16 cellular contexts compared by ENCODE assay signal in genomic region chr12:117972341-117972740, GRCh38. TPM values are rescaled to one million over a fixed set of nuclear protein-coding genes. Genes with fewer than 3 reads are reported as not detected.
DNase-seq lines count a peak whose midpoint lies in the region; ATAC-seq and TF ChIP-seq lines count a peak whose summit lies in the region.
"Had no signal": no experiment of that assay in that cellular context is flagged by ENCODE, and none has a peak within 500 bp of the region (broad histone marks: within the 10 kb centered on the region; RNA-seq: fewer than 3 reads in every experiment).

No MANE protein-coding gene starts in this region.

- H3K4me3 Mint-ChIP-seq in neural crest cell, result peak overlapping the region; percentile 4
- no peak overlapping the region for H3K4me3 Mint-ChIP-seq in activated CD4-positive, alpha-beta memory T cell treated with anti-CD3 and anti-CD28 coated beads for 36 hours
- H3K4me3 Mint-ChIP-seq in activated CD4-positive, alpha-beta T cell treated with anti-CD3 and anti-CD28 coated beads for 36 hours, result no peak overlapping the region

- POLR2A ChIA-PET in activated CD4-positive, alpha-beta memory T cell treated with anti-CD3 and anti-CD28 coated beads for 36 hours (lab: Charles Lee), result no interaction called here
- POLR2A ChIA-PET in activated CD4-positive, alpha-beta T cell treated with anti-CD3 and anti-CD28 coated beads for 36 hours (lab: Charles Lee), result no interaction called here

- H3K4me1 ChIP-seq in spleen, result peaks cover 0 to 15% (median 9%) of the 10 kb centered on the region in 6 donors
- H3K4me1 ChIP-seq: BE2C had no signal

- WGBS in spleen, 5 donors, result 68 to 84% (median 81%) methylated on average over 4 to 5 of the region's 5 CpGs

- no peak overlapping the region for H3K27ac Mint-ChIP-seq in neural crest cell (ENCODE audit: unreplicated experiment)
- H3K27ac Mint-ChIP-seq in activated CD4-positive, alpha-beta memory T cell treated with anti-CD3 and anti-CD28 coated beads for 36 hours, result no peak overlapping the region
- no peak overlapping the region for H3K27ac Mint-ChIP-seq in activated CD4-positive, alpha-beta T cell treated with anti-CD3 and anti-CD28 coated beads for 36 hours
- H3K27ac Mint-ChIP-seq: CD4-positive, CD25-positive, alpha-beta regulatory T cell had no signal

- H3K27me3 Mint-ChIP-seq in neural crest cell (ENCODE audit: low read depth), result peaks cover 72% of the 10 kb centered on the region
- H3K27me3 Mint-ChIP-seq in activated CD4-positive, alpha-beta memory T cell treated with anti-CD3 and anti-CD28 coated beads for 36 hours, result peaks cover 36% of the 10 kb centered on the region
- H3K27me3 Mint-ChIP-seq in activated CD4-positive, alpha-beta T cell treated with anti-CD3 and anti-CD28 coated beads for 36 hours, result peaks cover 38% of the 10 kb centered on the region

- peaks cover 0 to 59% (median 23%) of the 10 kb centered on the region in 7 donors for H3K27me3 ChIP-seq in spleen (replicated peaks in 1 of 7)

- H3K27ac ChIP-seq in spleen, result no peak overlapping the region

- H3K4me3 ChIP-seq in spleen, result no peak overlapping the region

- TF ChIP-seq CTCF in neural crest cell (conservative IDR thresholded peaks at IDR 0.05), result no peak
- TF ChIP-seq CTCF in spleen (IDR thresholded peaks at IDR 0.05 in 8 of 11, conservative IDR thresholded peaks at IDR 0.05 in 3 of 11), result no peak

- intact Hi-C loops in activated CD4-positive, alpha-beta memory T cell treated with anti-CD3 and anti-CD28 coated beads for 36 hours (cut with micrococcal nuclease), result no loop called here
- intact Hi-C loops in activated CD4-positive, alpha-beta T cell treated with anti-CD3 and anti-CD28 coated beads for 36 hours (cut with DNase I, micrococcal nuclease), result no loop called here
- intact Hi-C loops in spleen (cut with DNase I; ENCODE audit: low total_unique reads), result no loop called here

- TF ChIP-seq POLR2A in spleen (IDR thresholded peaks at IDR 0.05), result no peak

- H3K36me3 Mint-ChIP-seq in neural crest cell (ENCODE audit: low read depth), result peaks cover 9% of the 10 kb centered on the region
- peaks cover 2% of the 10 kb centered on the region for H3K36me3 Mint-ChIP-seq in activated CD4-positive, alpha-beta memory T cell treated with anti-CD3 and anti-CD28 coated beads for 36 hours
- H3K36me3 Mint-ChIP-seq in activated CD4-positive, alpha-beta T cell treated with anti-CD3 and anti-CD28 coated beads for 36 hours (ENCODE audit: low read depth), result peaks cover 2% of the 10 kb centered on the region

- no peak for ATAC-seq in activated CD4-positive, alpha-beta T cell treated with anti-CD3 and anti-CD28 coated beads for 36 hours

- H3K9me3 ChIP-seq in spleen, result peaks cover 0 to 29% (median 20%) of the 10 kb centered on the region in 8 donors
- H3K9me3 ChIP-seq: BE2C had no signal

- CTCF ChIA-PET in activated CD4-positive, alpha-beta memory T cell treated with anti-CD3 and anti-CD28 coated beads for 36 hours (lab: Charles Lee), result no interaction called here
- CTCF ChIA-PET in activated CD4-positive, alpha-beta T cell treated with anti-CD3 and anti-CD28 coated beads for 36 hours (lab: Charles Lee), result no interaction called here

- DNase-seq in NCI-H2029 (lab: John Stamatoyannopoulos, UW), result peak; percentile 7
- DNase-seq in NCI-H2029 treated with DMSO at 0.1 percent for 48 hours (lab: John Stamatoyannopoulos, UW), result no peak
- DNase-seq in DMS53 treated with DMSO at 0.1 percent for 48 hours (lab: John Stamatoyannopoulos, UW; ENCODE audit: unreplicated experiment), result peak; percentile 45
- peak; percentile 35 to 76 for DNase-seq in SHP77 (lab: John Stamatoyannopoulos, UW)
- no peak for DNase-seq in neural crest cell (ENCODE audit: low read depth, low spot score)
- DNase-seq in activated CD4-positive, alpha-beta memory T cell treated with anti-CD3 and anti-CD28 coated beads for 36 hours, result no peak
- DNase-seq in activated CD4-positive, alpha-beta T cell treated with anti-CD3 and anti-CD28 coated beads for 36 hours, result no peak
- no peak for DNase-seq in spleen
- DNase-seq: BE2C; CD4-positive, CD25-positive, alpha-beta regulatory T cell; DMS79; NCI-H1048; NCI-H1436; NCI-H2081 treated with DMSO at 0.1 percent for 48 hours; NCI-H446 treated with DMSO at 0.1 percent for 48 hours; NCI-H774 had no signal

- no peaks in the 10 kb centered on the region for H3K36me3 ChIP-seq in spleen
- H3K36me3 ChIP-seq: BE2C had no signal

- H3K9me3 Mint-ChIP-seq in neural crest cell, result peaks cover 11% of the 10 kb centered on the region
- H3K9me3 Mint-ChIP-seq in activated CD4-positive, alpha-beta memory T cell treated with anti-CD3 and anti-CD28 coated beads for 36 hours, result peaks cover 12% of the 10 kb centered on the region
- H3K9me3 Mint-ChIP-seq in activated CD4-positive, alpha-beta T cell treated with anti-CD3 and anti-CD28 coated beads for 36 hours (ENCODE audit: low read depth), result peaks cover 10% of the 10 kb centered on the region

- peaks cover 13% of the 10 kb centered on the region for H3K4me1 Mint-ChIP-seq in neural crest cell
- H3K4me1 Mint-ChIP-seq in activated CD4-positive, alpha-beta memory T cell treated with anti-CD3 and anti-CD28 coated beads for 36 hours (ENCODE audit: low read depth), result peaks cover 8% of the 10 kb centered on the region
- H3K4me1 Mint-ChIP-seq in activated CD4-positive, alpha-beta T cell treated with anti-CD3 and anti-CD28 coated beads for 36 hours, result peaks cover 9% of the 10 kb centered on the region

RNA-seq across cellular contexts. Expression of gene KSR2, which starts 3.6 kb away (rescaled TPM):
- 0.14 and 0.33 TPM in 2 replicates for total RNA-seq in neural crest cell
- total RNA-seq in activated CD4-positive, alpha-beta memory T cell treated with anti-CD3 and anti-CD28 coated beads for 36 hours, result under 1 TPM; 0.12 to 0.45 TPM
- total RNA-seq in activated CD4-positive, alpha-beta T cell treated with anti-CD3 and anti-CD28 coated beads for 36 hours, result under 1 TPM; 0.14 to 0.16 TPM
- under 1 TPM in 3 of 7 donors, not detected in 4; 0.03 to 0.09 (median 0.07) TPM for total RNA-seq in spleen
- polyA plus RNA-seq in spleen, result under 1 TPM; under 0.01 to 0.02 (median under 0.01) TPM
- polyA plus RNA-seq: CD4-positive, CD25-positive, alpha-beta regulatory T cell had no signal

RNA-seq across cellular contexts. Expression of gene RFC5, which starts 44.2 kb away (rescaled TPM):
- total RNA-seq in neural crest cell (52.6 and 53.0 TPM in 2 replicates), spleen (10 to 100 TPM in 5 of 7 donors, 1 to 10 TPM in 2; 8.1 to 18.4 (median 12.6) TPM)
- total RNA-seq in activated CD4-positive, alpha-beta memory T cell treated with anti-CD3 and anti-CD28 coated beads for 36 hours, result 10 to 100 TPM; 65.8 to 70.8 TPM
- total RNA-seq in activated CD4-positive, alpha-beta T cell treated with anti-CD3 and anti-CD28 coated beads for 36 hours, result 10 to 100 TPM; 63.0 to 78.9 TPM
- polyA plus RNA-seq in spleen, result 10 to 100 TPM in 1 of 3 donors, 1 to 10 TPM in 2; 6.6 to 11.0 (median 9.1) TPM

Comparison
In these comparisons a context has a peak if more than half of its experiments do, and no peak if none do; other contexts are left out.
1. DNase-seq: peak in NCI-H2029 (single experiment), DMS53 treated with DMSO at 0.1 percent for 48 hours (single experiment) and SHP77 (2 of 2); none in NCI-H2029 treated with DMSO at 0.1 percent for 48 hours (single experiment), neural crest cell (single experiment), activated CD4-positive, alpha-beta memory T cell treated with anti-CD3 and anti-CD28 coated beads for 36 hours (single experiment), activated CD4-positive, alpha-beta T cell treated with anti-CD3 and anti-CD28 coated beads for 36 hours (single experiment) and spleen (single experiment).